Comparison of ENCODE assay signal across 12 cellular contexts in the genomic region with DNA sequence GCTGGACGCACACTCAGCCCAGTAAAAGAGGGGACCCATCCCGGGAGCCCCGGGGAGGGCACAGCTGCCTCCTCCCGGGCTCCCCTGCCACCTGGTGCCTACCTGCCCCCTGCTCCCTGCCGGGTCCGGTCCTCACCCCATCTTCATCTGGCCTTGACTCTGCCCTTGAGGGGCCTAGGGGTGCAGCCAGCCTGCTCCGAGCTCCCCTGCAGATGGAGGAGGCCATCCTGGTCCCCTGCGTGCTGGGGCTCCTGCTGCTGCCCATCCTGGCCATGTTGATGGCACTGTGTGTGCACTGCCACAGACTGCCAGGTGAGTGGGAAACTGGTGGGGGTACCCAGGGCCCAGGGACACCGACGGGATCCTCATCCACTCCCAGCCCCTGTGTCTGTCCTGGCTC. TPM values are rescaled to one million over a fixed set of nuclear protein-coding genes. Genes with fewer than 3 reads are reported as not detected.
DNase-seq lines count a peak whose midpoint lies in the region; ATAC-seq and TF ChIP-seq lines count a peak whose summit lies in the region.
"Had no signal": no experiment of that assay in that cellular context is flagged by ENCODE, and none has a peak within 500 bp of the region (broad histone marks: within the 10 kb centered on the region; RNA-seq: fewer than 3 reads in every experiment).

No MANE protein-coding gene starts in this region.

- no peak overlapping the region for H2AFZ ChIP-seq in PC-3 (ENCODE audit: low read length)

- H3K4me3 ChIP-seq in GM12875 (ENCODE audit: low read depth, low read length), result peak overlapping the region; percentile 45
- peak overlapping the region; percentile 98 for H3K4me3 ChIP-seq in naive thymus-derived CD4-positive, alpha-beta T cell (ENCODE audit: low read length)
- no peak overlapping the region for H3K4me3 ChIP-seq in PC-3 (ENCODE audit: low read length)

- CTCF ChIA-PET in naive thymus-derived CD4-positive, alpha-beta T cell (lab: Charles Lee), result interaction anchor here (0.8 kb wide), 1 partner anchor 36 kb away, joined by 3 read pairs; no protein-coding TSS in a partner anchor
- CTCF ChIA-PET in PC-3 (lab: Charles Lee), result no interaction called here

- H3K27me3 Mint-ChIP-seq in activated T-helper 2 cell treated with anti-CD3 and anti-CD28 coated beads, Interferon-gamma antibody, Interleukin-2, Interleukin-4, amounts not matched to agents 10 μg/mL and 5 μg/mL and 100 μg/mL, durations not matched to agents 14 hours and 24 hours and 36 hours (ENCODE audit: low read depth), result no peaks in the 10 kb centered on the region
- H3K27me3 Mint-ChIP-seq in naive thymus-derived CD4-positive, alpha-beta T cell, result no peaks in the 10 kb centered on the region
- H3K27me3 Mint-ChIP-seq in endothelial cell (ENCODE audit: unreplicated experiment), result peaks cover 6% of the 10 kb centered on the region

- peak overlapping the region; percentile 87 for H3K27ac ChIP-seq in naive thymus-derived CD4-positive, alpha-beta T cell (ENCODE audit: low read depth, low read length)
- H3K27ac ChIP-seq in PC-3 (ENCODE audit: low read length), result no peak overlapping the region

- ATAC-seq in naive thymus-derived CD4-positive, alpha-beta T cell, result peak; percentile 36
- ATAC-seq in PC-3 (no peak), GM21737 (IDR thresholded peaks at IDR 0.05; ENCODE audit: unreplicated experiment) (no peak)
- ATAC-seq: HCT116 had no signal

- peaks cover 46% of the 10 kb centered on the region in 2 donors for H3K4me1 ChIP-seq in naive thymus-derived CD4-positive, alpha-beta T cell (ENCODE audit: control insufficient read depth in 2 of 2, insufficient read depth in 2 of 2, low read length in 2 of 2)
- no peaks in the 10 kb centered on the region for H3K4me1 ChIP-seq in PC-3 (ENCODE audit: insufficient read depth, low read length)

- peaks cover 40% of the 10 kb centered on the region for H3K4me1 Mint-ChIP-seq in activated T-helper 2 cell treated with anti-CD3 and anti-CD28 coated beads, Interferon-gamma antibody, Interleukin-2, Interleukin-4, amounts not matched to agents 10 μg/mL and 5 μg/mL and 100 μg/mL, durations not matched to agents 14 hours and 24 hours and 36 hours (ENCODE audit: low read depth)
- H3K4me1 Mint-ChIP-seq in naive thymus-derived CD4-positive, alpha-beta T cell, result peaks cover 46 to 59% (median 54%) of the 10 kb centered on the region in 7 donors
- peaks cover 3% of the 10 kb centered on the region for H3K4me1 Mint-ChIP-seq in endothelial cell (ENCODE audit: unreplicated experiment)

- H4K20me1 ChIP-seq in PC-3 (ENCODE audit: low read length), result no peaks in the 10 kb centered on the region

- peaks cover 85% of the 10 kb centered on the region for H3K36me3 Mint-ChIP-seq in activated T-helper 2 cell treated with anti-CD3 and anti-CD28 coated beads, Interferon-gamma antibody, Interleukin-2, Interleukin-4, amounts not matched to agents 10 μg/mL and 5 μg/mL and 100 μg/mL, durations not matched to agents 14 hours and 24 hours and 36 hours (ENCODE audit: low read depth)
- peaks cover 24 to 77% (median 46%) of the 10 kb centered on the region in 5 donors for H3K36me3 Mint-ChIP-seq in naive thymus-derived CD4-positive, alpha-beta T cell
- H3K36me3 Mint-ChIP-seq in endothelial cell (ENCODE audit: low read depth, unreplicated experiment), result peaks cover 45% of the 10 kb centered on the region

- BruUV-seq in PC-3 (replicated peaks; lab: Mats Ljungman, UMichigan), result no TSS peak

- H3K4me3 Mint-ChIP-seq in activated T-helper 2 cell treated with anti-CD3 and anti-CD28 coated beads, Interferon-gamma antibody, Interleukin-2, Interleukin-4, amounts not matched to agents 10 μg/mL and 5 μg/mL and 100 μg/mL, durations not matched to agents 14 hours and 24 hours and 36 hours (ENCODE audit: low read depth), result peak overlapping the region; percentile 89
- peak overlapping the region; percentile 94 to 100 (median 98) for H3K4me3 Mint-ChIP-seq in naive thymus-derived CD4-positive, alpha-beta T cell
- H3K4me3 Mint-ChIP-seq in endothelial cell (ENCODE audit: unreplicated experiment), result no peak overlapping the region

- H3F3A ChIP-seq in PC-3 (ENCODE audit: low read length, unreplicated experiment), result no peaks in the 10 kb centered on the region

- intact Hi-C loops in activated T-helper 2 cell treated with anti-CD3 and anti-CD28 coated beads, Interferon-gamma antibody, Interleukin-2, Interleukin-4, amounts not matched to agents 10 μg/mL and 5 μg/mL and 100 μg/mL, durations not matched to agents 14 hours and 24 hours and 36 hours (cut with micrococcal nuclease), result no loop called here
- intact Hi-C loops in naive thymus-derived CD4-positive, alpha-beta T cell (cut with micrococcal nuclease), result loop anchor here (2.0 to 5.0 kb wide), 3 partner anchors 24 to 58 kb away; a partner anchor contains a TSS
- intact Hi-C loops in PC-3 (cut with micrococcal nuclease), result no loop called here

- DNase-seq in A172 (ENCODE audit: low spot score) (peak; percentile 30), PC-3 (no peak), endothelial cell (ENCODE audit: low spot score) (no peak)
- no peak for DNase-seq in activated T-helper 2 cell treated with anti-CD3 and anti-CD28 coated beads, Interferon-gamma antibody, Interleukin-2, Interleukin-4, amounts not matched to agents 10 μg/mL and 5 μg/mL and 100 μg/mL, durations not matched to agents 14 hours and 24 hours and 36 hours (ENCODE audit: low spot score)
- no peak for DNase-seq in naive thymus-derived CD4-positive, alpha-beta T cell
- DNase-seq in effector CD8-positive, alpha-beta T cell (lab: John Stamatoyannopoulos, UW), result no peak
- DNase-seq: SIG-M5 had no signal

- H3K9me3 Mint-ChIP-seq in activated T-helper 2 cell treated with anti-CD3 and anti-CD28 coated beads, Interferon-gamma antibody, Interleukin-2, Interleukin-4, amounts not matched to agents 10 μg/mL and 5 μg/mL and 100 μg/mL, durations not matched to agents 14 hours and 24 hours and 36 hours, result peaks cover 17% of the 10 kb centered on the region
- peaks cover 2 to 10% (median 8%) of the 10 kb centered on the region in 11 donors for H3K9me3 Mint-ChIP-seq in naive thymus-derived CD4-positive, alpha-beta T cell
- peaks cover 6% of the 10 kb centered on the region for H3K9me3 Mint-ChIP-seq in endothelial cell (ENCODE audit: unreplicated experiment)

- H3K79me2 ChIP-seq in PC-3 (ENCODE audit: low read length), result no peaks in the 10 kb centered on the region

- TF ChIP-seq CTCF in GM12875 (IDR thresholded peaks at IDR 0.05; ENCODE audit: borderline replicate concordance, insufficient read depth, low read depth, low read length), result no peak
- TF ChIP-seq CTCF in PC-3 (conservative IDR thresholded peaks at IDR 0.05; ENCODE audit: low read depth, low read length), result no peak
- TF ChIP-seq CTCF in endothelial cell (IDR thresholded peaks at IDR 0.05; ENCODE audit: unreplicated experiment), result no peak

- peak overlapping the region; percentile 87 for H3K27ac Mint-ChIP-seq in activated T-helper 2 cell treated with anti-CD3 and anti-CD28 coated beads, Interferon-gamma antibody, Interleukin-2, Interleukin-4, amounts not matched to agents 10 μg/mL and 5 μg/mL and 100 μg/mL, durations not matched to agents 14 hours and 24 hours and 36 hours
- peak overlapping the region; percentile 94 to 99 (median 97) for H3K27ac Mint-ChIP-seq in naive thymus-derived CD4-positive, alpha-beta T cell
- no peak overlapping the region for H3K27ac Mint-ChIP-seq in endothelial cell (ENCODE audit: unreplicated experiment)

- H3K4me2 ChIP-seq in PC-3 (ENCODE audit: low read length), result no peak overlapping the region

- H3K36me3 ChIP-seq in naive thymus-derived CD4-positive, alpha-beta T cell (ENCODE audit: control insufficient read depth in 2 of 3, insufficient read depth in 3 of 3, low read length in 3 of 3), result peaks cover 0 to 71% (median 13%) of the 10 kb centered on the region in 3 experiments
- H3K36me3 ChIP-seq in PC-3 (ENCODE audit: low read depth, low read length), result peaks cover 6% of the 10 kb centered on the region; the same call in 1 of the 2 replicates

- POLR2A ChIA-PET in naive thymus-derived CD4-positive, alpha-beta T cell (lab: Charles Lee), result interaction anchor here (1.6 to 8.7 kb wide), 7 partner anchors 8 to 89 kb away, joined by 9 to 194 read pairs (median 134); a partner anchor contains a TSS
- POLR2A ChIA-PET in PC-3 (lab: Charles Lee; ENCODE audit: unreplicated experiment), result no interaction called here

- H3K9me2 ChIP-seq in PC-3 (replicated peaks; ENCODE audit: low read length), result no peaks in the 10 kb centered on the region

- no peak overlapping the region for H3K9ac ChIP-seq in PC-3 (ENCODE audit: low read length)

- no peaks in the 10 kb centered on the region for H3K27me3 ChIP-seq in naive thymus-derived CD4-positive, alpha-beta T cell (ENCODE audit: control insufficient read depth in 2 of 2, insufficient read depth in 2 of 2, low read length in 2 of 2)
- no peaks in the 10 kb centered on the region for H3K27me3 ChIP-seq in PC-3 (ENCODE audit: low read length)

- H3K9me3 ChIP-seq in naive thymus-derived CD4-positive, alpha-beta T cell (ENCODE audit: control insufficient read depth in 2 of 3, low read length in 3 of 3), result no peaks in the 10 kb centered on the region
- no peaks in the 10 kb centered on the region for H3K9me3 ChIP-seq in PC-3 (ENCODE audit: low read length)

RNA-seq across cellular contexts. Expression of a gene that starts 0.4 kb away (rescaled TPM):
- 42.7 and 77.4 TPM in 2 replicates for total RNA-seq in A172 (2014; rRNA removed; shearing (Covaris generic))
- total RNA-seq in activated T-helper 2 cell treated with anti-CD3 and anti-CD28 coated beads, Interferon-gamma antibody, Interleukin-2, Interleukin-4, amounts not matched to agents 10 μg/mL and 5 μg/mL and 100 μg/mL, durations not matched to agents 14 hours and 24 hours and 36 hours, result 273 and 294 TPM in 2 replicates
- total RNA-seq in naive thymus-derived CD4-positive, alpha-beta T cell, result 100 to 1,000 TPM; 179 to 476 (median 342) TPM
- 100 to 1,000 TPM; 317 to 445 TPM for polyA plus RNA-seq in naive thymus-derived CD4-positive, alpha-beta T cell
- total RNA-seq in PC-3 (2014; rRNA removed) (0.29 and 1.0 TPM in 2 replicates), endothelial cell (ENCODE audit: unreplicated experiment) (5.4 TPM)

RNA-seq across cellular contexts. Expression of a gene that starts 10.6 kb away (rescaled TPM):
- 44.7 and 49.9 TPM in 2 replicates for total RNA-seq in A172 (2014; rRNA removed; shearing (Covaris generic))
- total RNA-seq in activated T-helper 2 cell treated with anti-CD3 and anti-CD28 coated beads, Interferon-gamma antibody, Interleukin-2, Interleukin-4, amounts not matched to agents 10 μg/mL and 5 μg/mL and 100 μg/mL, durations not matched to agents 14 hours and 24 hours and 36 hours, result 22.0 and 25.8 TPM in 2 replicates
- total RNA-seq in naive thymus-derived CD4-positive, alpha-beta T cell, result 10 to 100 TPM; 31.1 to 47.0 (median 42.1) TPM
- polyA plus RNA-seq in naive thymus-derived CD4-positive, alpha-beta T cell, result 10 to 100 TPM; 22.6 to 40.4 TPM
- total RNA-seq in PC-3 (2014; rRNA removed) (44.8 and 50.6 TPM in 2 replicates), endothelial cell (ENCODE audit: unreplicated experiment) (68.4 TPM)

RNA-seq across cellular contexts. Expression of a gene that starts 34.5 kb away (rescaled TPM):
- 27.2 and 28.1 TPM in 2 replicates for total RNA-seq in A172 (2014; rRNA removed; shearing (Covaris generic))
- 98.3 and 106 TPM in 2 replicates for total RNA-seq in activated T-helper 2 cell treated with anti-CD3 and anti-CD28 coated beads, Interferon-gamma antibody, Interleukin-2, Interleukin-4, amounts not matched to agents 10 μg/mL and 5 μg/mL and 100 μg/mL, durations not matched to agents 14 hours and 24 hours and 36 hours
- total RNA-seq in naive thymus-derived CD4-positive, alpha-beta T cell, result 100 to 1,000 TPM in 3 of 5 experiments, 10 to 100 TPM in 2; 70.9 to 117 (median 111) TPM
- 10 to 100 TPM; 26.0 to 37.8 TPM for polyA plus RNA-seq in naive thymus-derived CD4-positive, alpha-beta T cell
- total RNA-seq in PC-3 (2014; rRNA removed) (33.3 and 43.9 TPM in 2 replicates), endothelial cell (ENCODE audit: unreplicated experiment) (61.0 TPM)

RNA-seq across cellular contexts. Expression of a gene that starts 53.4 kb away (rescaled TPM):
- not detected in 2 replicates for total RNA-seq in A172 (2014; rRNA removed; shearing (Covaris generic))
- total RNA-seq in activated T-helper 2 cell treated with anti-CD3 and anti-CD28 coated beads, Interferon-gamma antibody, Interleukin-2, Interleukin-4, amounts not matched to agents 10 μg/mL and 5 μg/mL and 100 μg/mL, durations not matched to agents 14 hours and 24 hours and 36 hours, result 0.18 and 0.23 TPM in 2 replicates
- 1 to 10 TPM in 1 of 5 experiments, under 1 TPM in 4; 0.22 to 3.0 (median 0.32) TPM for total RNA-seq in naive thymus-derived CD4-positive, alpha-beta T cell
- under 1 TPM; 0.40 to 0.58 TPM for polyA plus RNA-seq in naive thymus-derived CD4-positive, alpha-beta T cell
- total RNA-seq in PC-3 (2014; rRNA removed) (not detected in 2 replicates), endothelial cell (ENCODE audit: unreplicated experiment) (not detected)
- total RNA-seq: epithelial cell of proximal tubule had no signal
- polyA plus RNA-seq: BJ had no signal

Comparison
In these comparisons a context has a peak if more than half of its experiments do, and no peak if none do; other contexts are left out.
1. intact Hi-C loops: an anchor here in naive thymus-derived CD4-positive, alpha-beta T cell (2.0 to 5.0 kb wide); none called in activated T-helper 2 cell treated with anti-CD3 and anti-CD28 coated beads, Interferon-gamma antibody, Interleukin-2, Interleukin-4, amounts not matched to agents 10 μg/mL and 5 μg/mL and 100 μg/mL, durations not matched to agents 14 hours and 24 hours and 36 hours and PC-3.